ENCODE assay signal across 34 cellular contexts in the genomic region with DNA sequence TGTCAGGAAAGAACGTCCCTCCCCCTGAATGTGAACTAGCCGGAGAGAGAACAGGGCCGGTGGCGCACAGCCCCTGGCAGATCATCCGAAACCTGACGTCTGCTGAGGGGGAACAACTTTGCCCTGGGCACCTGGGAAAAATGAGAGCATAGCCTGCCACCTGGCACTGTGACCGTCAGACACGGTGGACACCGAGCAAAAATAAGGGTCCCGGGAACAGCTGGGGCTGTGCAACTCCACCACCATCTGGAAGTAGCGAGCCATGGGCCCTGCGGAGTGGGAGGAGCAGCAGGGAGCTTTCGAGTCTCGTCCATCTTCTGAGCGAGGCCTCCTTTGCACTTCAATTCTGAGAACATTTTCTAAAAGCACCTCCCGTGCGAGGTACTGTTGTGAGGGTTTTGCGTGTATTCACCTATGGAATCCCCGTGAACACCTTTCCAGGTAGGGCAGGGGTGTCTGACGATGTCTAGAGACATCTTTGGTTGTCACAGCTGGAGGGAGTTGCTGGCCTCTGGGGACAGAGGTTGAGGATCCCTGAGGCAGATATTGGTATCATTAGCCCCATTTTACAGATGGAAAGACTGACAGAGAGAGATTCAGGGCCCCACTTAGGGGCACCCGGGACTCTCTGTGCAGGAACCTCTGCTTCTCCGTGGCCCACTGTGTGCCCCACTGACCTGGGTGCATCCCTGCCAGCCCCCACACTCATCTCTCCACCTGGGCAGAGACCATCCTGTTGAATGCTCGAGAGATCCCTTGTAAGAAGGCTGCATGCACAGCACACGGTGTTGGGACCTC.
"Had no signal": no experiment of that assay in that cellular context is flagged by ENCODE, and none has a peak within 500 bp of the region (broad histone marks: within the 10 kb centered on the region; RNA-seq: fewer than 3 reads in every experiment).

No MANE protein-coding gene starts in this region.

- H3K36me3 Mint-ChIP-seq: activated CD4-positive, alpha-beta memory T cell treated with anti-CD3 and anti-CD28 coated beads for 36 hours; activated CD8-positive, alpha-beta memory T cell treated with anti-CD3 and anti-CD28 coated beads, Interleukin-2, amount 10 ng/mL, durations not matched to agents 7 days and 5 days; activated naive CD4-positive, alpha-beta T cell treated with anti-CD3 and anti-CD28 coated beads, Interleukin-2, amount 50 U/mL, for 24 hours; activated naive CD8-positive, alpha-beta T cell treated with anti-CD3 and anti-CD28 coated beads for 36 hours; brain had no signal

- ATAC-seq: activated CD4-positive, alpha-beta T cell treated with anti-CD3 and anti-CD28 coated beads for 36 hours; activated CD8-positive, alpha-beta memory T cell treated with anti-CD3 and anti-CD28 coated beads, Interleukin-2, amount 10 ng/mL, durations not matched to agents 7 days and 5 days; activated CD8-positive, alpha-beta T cell treated with anti-CD3 and anti-CD28 coated beads, Interleukin-2, amount 10 ng/mL, durations not matched to agents 7 days and 5 days; activated naive CD8-positive, alpha-beta T cell treated with anti-CD3 and anti-CD28 coated beads, Interleukin-2, amount 50 U/mL, for 24 hours; foreskin keratinocyte; gastrocnemius medialis; heart right ventricle had no signal

- H3K27ac ChIP-seq: adrenal gland, ascending aorta, breast epithelium, colonic mucosa, dorsolateral prefrontal cortex, esophagus muscularis mucosa, foreskin keratinocyte, gastrocnemius medialis, heart right ventricle had no signal

- H3K9me3 ChIP-seq: adrenal gland, ascending aorta, breast epithelium, colonic mucosa, esophagus muscularis mucosa, gastrocnemius medialis had no signal

- H3K4me3 ChIP-seq: adrenal gland, ascending aorta, breast epithelium, cardiac muscle cell, colonic mucosa, dorsolateral prefrontal cortex, esophagus muscularis mucosa, gastrocnemius medialis, heart right ventricle had no signal

- DNase-seq: activated CD4-positive, alpha-beta memory T cell treated with anti-CD3 and anti-CD28 coated beads for 36 hours; activated CD4-positive, alpha-beta T cell treated with anti-CD3 and anti-CD28 coated beads for 36 hours; activated CD4-positive, alpha-beta T cell treated with anti-CD3 and anti-CD28 coated beads, Interleukin-2, amount 10 ng/mL, durations not matched to agents 24 days and 14 days; activated CD4-positive, CD25-positive, alpha-beta regulatory T cell; activated CD4-positive, CD25-positive, alpha-beta regulatory T cell treated with anti-CD3 and anti-CD28 coated beads, Interleukin-2, amount 50 U/mL, for 72 hours; activated CD8-positive, alpha-beta memory T cell treated with anti-CD3 and anti-CD28 coated beads, Interleukin-2, amount 10 ng/mL, durations not matched to agents 7 days and 5 days; activated CD8-positive, alpha-beta memory T cell treated with anti-CD3 and anti-CD28 coated beads, Interleukin-2, amount 50 U/mL, for 4 hours; activated CD8-positive, alpha-beta T cell treated with anti-CD3 and anti-CD28 coated beads, Interleukin-2, amount 10 ng/mL, durations not matched to agents 7 days and 5 days; activated effector memory CD4-positive, alpha-beta T cell treated with anti-CD3 and anti-CD28 coated beads, Interleukin-2, amount 50 U/mL, for 16 hours; activated naive CD4-positive, alpha-beta T cell treated with anti-CD3 and anti-CD28 coated beads for 36 hours; activated naive CD8-positive, alpha-beta T cell treated with anti-CD3 and anti-CD28 coated beads for 36 hours; activated naive CD8-positive, alpha-beta T cell treated with anti-CD3 and anti-CD28 coated beads, Interleukin-2, amount 50 U/mL, for 24 hours; activated T-cell treated with anti-CD3 and anti-CD28 coated beads, Interleukin-2, amount 50 U/mL, for 1 hour; activated T-cell treated with anti-CD3 and anti-CD28 coated beads, Interleukin-2, amount 50 U/mL, for 48 hours; adrenal gland; central memory CD4-positive, alpha-beta T cell; cerebellar nuclear complex; colonic mucosa; effector memory CD4-positive, alpha-beta T cell; erythroblast; foreskin keratinocyte; gastrocnemius medialis; heart right ventricle; T-helper 2 cell had no signal

- H3K27me3 ChIP-seq: ascending aorta, cardiac muscle cell, colonic mucosa, foreskin keratinocyte had no signal

- H3K4me3 Mint-ChIP-seq: activated CD4-positive, alpha-beta memory T cell treated with anti-CD3 and anti-CD28 coated beads for 36 hours; activated CD4-positive, alpha-beta T cell treated with anti-CD3 and anti-CD28 coated beads for 36 hours; activated CD4-positive, alpha-beta T cell treated with anti-CD3 and anti-CD28 coated beads, Interleukin-2, amount 10 ng/mL, durations not matched to agents 24 days and 14 days; activated CD8-positive, alpha-beta memory T cell treated with anti-CD3 and anti-CD28 coated beads, Interleukin-2, amount 10 ng/mL, durations not matched to agents 7 days and 5 days; activated CD8-positive, alpha-beta T cell treated with anti-CD3 and anti-CD28 coated beads, Interleukin-2, amount 10 ng/mL, durations not matched to agents 7 days and 5 days; activated naive CD4-positive, alpha-beta T cell treated with anti-CD3 and anti-CD28 coated beads for 36 hours; activated naive CD4-positive, alpha-beta T cell treated with anti-CD3 and anti-CD28 coated beads, Interleukin-2, amount 50 U/mL, for 24 hours; activated naive CD8-positive, alpha-beta T cell treated with anti-CD3 and anti-CD28 coated beads for 36 hours; activated naive CD8-positive, alpha-beta T cell treated with anti-CD3 and anti-CD28 coated beads, Interleukin-2, amount 50 U/mL, for 24 hours; activated T-helper 1 cell treated with anti-CD3 and anti-CD28 coated beads, Interleukin-12 subunit alpha, Interleukin-12 subunit beta, Interleukin-2, Interleukin-4 antibody, amounts not matched to agents 30 ng/mL and 10 ng/mL and 1 ng/mL, durations not matched to agents 14 hours and 24 hours and 36 hours; brain; dendritic cell treated with granulocyte-macrophage colony-stimulating factor and Interleukin-4, amounts not matched to agents 40 ng/mL and 50 ng/mL, for 4 days had no signal

- H3K9me3 Mint-ChIP-seq: activated CD4-positive, alpha-beta memory T cell treated with anti-CD3 and anti-CD28 coated beads for 36 hours; activated CD4-positive, alpha-beta T cell treated with anti-CD3 and anti-CD28 coated beads, Interleukin-2, amount 10 ng/mL, durations not matched to agents 24 days and 14 days; activated naive CD4-positive, alpha-beta T cell treated with anti-CD3 and anti-CD28 coated beads for 36 hours; activated naive CD4-positive, alpha-beta T cell treated with anti-CD3 and anti-CD28 coated beads, Interleukin-2, amount 50 U/mL, for 24 hours; activated naive CD8-positive, alpha-beta T cell treated with anti-CD3 and anti-CD28 coated beads for 36 hours; activated naive CD8-positive, alpha-beta T cell treated with anti-CD3 and anti-CD28 coated beads, Interleukin-2, amount 50 U/mL, for 24 hours; activated T-helper 1 cell treated with anti-CD3 and anti-CD28 coated beads, Interleukin-12 subunit alpha, Interleukin-12 subunit beta, Interleukin-2, Interleukin-4 antibody, amounts not matched to agents 30 ng/mL and 10 ng/mL and 1 ng/mL, durations not matched to agents 14 hours and 24 hours and 36 hours; activated T-helper 2 cell treated with anti-CD3 and anti-CD28 coated beads, Interferon-gamma antibody, Interleukin-2, Interleukin-4, amounts not matched to agents 10 μg/mL and 5 μg/mL and 100 μg/mL, durations not matched to agents 14 hours and 24 hours and 36 hours; dendritic cell treated with granulocyte-macrophage colony-stimulating factor and Interleukin-4, amounts not matched to agents 40 ng/mL and 50 ng/mL, for 4 days had no signal

- H3K4me1 ChIP-seq: adrenal gland, ascending aorta, breast epithelium, colonic mucosa, esophagus muscularis mucosa, foreskin keratinocyte, gastrocnemius medialis, heart right ventricle had no signal

- H3K27me3 Mint-ChIP-seq: activated CD4-positive, alpha-beta memory T cell treated with anti-CD3 and anti-CD28 coated beads for 36 hours; activated naive CD4-positive, alpha-beta T cell treated with anti-CD3 and anti-CD28 coated beads, Interleukin-2, amount 50 U/mL, for 24 hours; activated naive CD8-positive, alpha-beta T cell treated with anti-CD3 and anti-CD28 coated beads for 36 hours had no signal

- H3K27ac Mint-ChIP-seq: activated CD4-positive, alpha-beta memory T cell treated with anti-CD3 and anti-CD28 coated beads for 36 hours; activated CD4-positive, alpha-beta T cell treated with anti-CD3 and anti-CD28 coated beads for 36 hours; activated CD4-positive, alpha-beta T cell treated with anti-CD3 and anti-CD28 coated beads, Interleukin-2, amount 10 ng/mL, durations not matched to agents 24 days and 14 days; activated CD8-positive, alpha-beta memory T cell treated with anti-CD3 and anti-CD28 coated beads, Interleukin-2, amount 10 ng/mL, durations not matched to agents 7 days and 5 days; activated CD8-positive, alpha-beta T cell treated with anti-CD3 and anti-CD28 coated beads, Interleukin-2, amount 10 ng/mL, durations not matched to agents 7 days and 5 days; activated naive CD4-positive, alpha-beta T cell treated with anti-CD3 and anti-CD28 coated beads for 36 hours; activated naive CD4-positive, alpha-beta T cell treated with anti-CD3 and anti-CD28 coated beads, Interleukin-2, amount 50 U/mL, for 24 hours; activated naive CD8-positive, alpha-beta T cell treated with anti-CD3 and anti-CD28 coated beads for 36 hours; activated naive CD8-positive, alpha-beta T cell treated with anti-CD3 and anti-CD28 coated beads, Interleukin-2, amount 50 U/mL, for 24 hours; activated T-helper 1 cell treated with anti-CD3 and anti-CD28 coated beads, Interleukin-12 subunit alpha, Interleukin-12 subunit beta, Interleukin-2, Interleukin-4 antibody, amounts not matched to agents 30 ng/mL and 10 ng/mL and 1 ng/mL, durations not matched to agents 14 hours and 24 hours and 36 hours; activated T-helper 2 cell treated with anti-CD3 and anti-CD28 coated beads, Interferon-gamma antibody, Interleukin-2, Interleukin-4, amounts not matched to agents 10 μg/mL and 5 μg/mL and 100 μg/mL, durations not matched to agents 14 hours and 24 hours and 36 hours; dendritic cell treated with granulocyte-macrophage colony-stimulating factor and Interleukin-4, amounts not matched to agents 40 ng/mL and 50 ng/mL, for 4 days had no signal

- H3K4me1 Mint-ChIP-seq: activated CD4-positive, alpha-beta T cell treated with anti-CD3 and anti-CD28 coated beads for 36 hours; activated CD4-positive, alpha-beta T cell treated with anti-CD3 and anti-CD28 coated beads, Interleukin-2, amount 10 ng/mL, durations not matched to agents 24 days and 14 days; activated CD8-positive, alpha-beta memory T cell treated with anti-CD3 and anti-CD28 coated beads, Interleukin-2, amount 10 ng/mL, durations not matched to agents 7 days and 5 days; activated naive CD4-positive, alpha-beta T cell treated with anti-CD3 and anti-CD28 coated beads, Interleukin-2, amount 50 U/mL, for 24 hours; activated naive CD8-positive, alpha-beta T cell treated with anti-CD3 and anti-CD28 coated beads for 36 hours; activated naive CD8-positive, alpha-beta T cell treated with anti-CD3 and anti-CD28 coated beads, Interleukin-2, amount 50 U/mL, for 24 hours had no signal

- H3K36me3 ChIP-seq: adrenal gland, ascending aorta, breast epithelium, cardiac muscle cell, colonic mucosa, esophagus muscularis mucosa, gastrocnemius medialis, heart right ventricle had no signal
